8 cellular contexts compared by ENCODE assay signal in the genomic region with DNA sequence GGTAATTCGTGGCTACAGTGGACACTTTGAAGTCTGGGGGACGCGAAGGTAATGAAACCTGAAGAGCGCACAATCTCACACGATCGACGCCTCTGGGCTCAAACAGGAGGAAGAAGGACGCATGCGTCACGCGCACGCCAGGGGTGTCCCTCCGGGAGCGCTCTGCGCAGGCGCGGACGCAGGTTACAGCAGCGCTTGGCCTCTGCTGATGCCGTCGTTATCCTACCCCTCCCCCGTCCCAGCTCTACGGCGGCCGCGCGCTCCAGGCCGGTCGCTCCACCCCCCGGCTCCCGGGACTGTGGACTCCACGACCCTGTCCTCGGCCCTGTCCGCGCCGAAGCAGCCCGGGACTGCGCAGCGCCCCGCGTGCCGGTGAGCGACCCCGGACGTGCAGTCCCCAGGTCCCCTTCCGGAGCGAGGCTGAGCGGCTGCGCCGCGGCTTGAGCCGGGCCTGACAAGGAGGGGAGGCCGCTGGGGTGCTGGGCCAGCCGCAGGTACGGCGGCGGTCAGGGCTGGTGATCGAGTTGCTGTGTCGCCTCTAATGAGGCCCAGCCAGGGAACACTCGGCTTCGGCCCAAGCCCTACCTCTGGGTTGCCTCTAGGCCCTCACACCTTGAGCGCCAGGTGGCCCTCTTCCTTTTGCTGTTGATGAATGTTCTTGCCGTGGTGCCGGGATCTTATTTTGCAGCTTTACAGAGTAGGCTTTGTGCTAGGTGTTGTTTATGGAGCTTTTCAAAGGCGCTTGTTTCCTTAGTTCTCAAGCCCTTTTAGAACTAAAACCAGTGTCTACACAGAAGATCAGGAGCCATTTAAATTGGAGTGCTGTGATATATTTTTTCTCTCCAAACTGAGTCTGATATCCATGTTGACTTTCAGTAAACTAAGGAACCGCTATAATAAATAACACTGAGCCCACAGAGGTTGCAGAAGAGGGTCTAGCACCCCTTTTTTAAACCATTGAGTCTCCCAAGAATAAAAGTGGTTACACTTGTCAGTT. TPM values are rescaled to one million over a fixed set of nuclear protein-coding genes. Genes with fewer than 3 reads are reported as not detected.
DNase-seq lines count a peak whose midpoint lies in the region; ATAC-seq and TF ChIP-seq lines count a peak whose summit lies in the region.

TSS of gene TMEM106B (plus strand) at position 241 of the 997 bp plus-strand sequence. CDS start 3,517 bp downstream, outside the sequence.

- ATAC-seq in GM21786 (IDR thresholded peaks at IDR 0.05; ENCODE audit: unreplicated experiment) (peak; percentile 94), naive B cell (ENCODE audit: low read depth in 2 of 2) (peak; percentile 90 to 91)
- peak; percentile 97 for ATAC-seq in stimulated activated memory B cell treated with anti-CD40 and anti-IgM and Interleukin-4, amounts not matched to agents 10 μg/mL and 1 μg/mL and 100 μg/mL, for 72 hours

- H3K79me2 ChIP-seq in DOHH2 (ENCODE audit: control insufficient read depth, low read length): peaks cover 29% of the 10 kb centered on the region

- peak; percentile 95 to 99 (median 98) for DNase-seq in Peyer's patch
- peak; percentile 91 to 97 for DNase-seq in activated T-helper 1 cell treated with anti-CD3 and anti-CD28 coated beads, Interleukin-2, amount 50 U/mL, for 16 hours (ENCODE audit: low read depth in 1 of 2, low spot score in 1 of 2)
- DNase-seq in fibroblast of gingiva (ENCODE audit: low read depth): peak; percentile 94
- peak; percentile 93 for DNase-seq in naive B cell

- H3K9me3 ChIP-seq in DOHH2 (ENCODE audit: control insufficient read depth, insufficient read depth, low read length) (no peaks in the 10 kb centered on the region), KOPT-K1 (ENCODE audit: insufficient read depth, low read length, poor library complexity, severe bottlenecking) (no peaks in the 10 kb centered on the region), Peyer's patch (no peaks in the 10 kb centered on the region)

- peak; percentile 73 to 76 for TF ChIP-seq POLR2A in Peyer's patch (IDR thresholded peaks at IDR 0.05)

- H3K4me1 ChIP-seq in DOHH2 (ENCODE audit: control insufficient read depth, low read length) (peaks cover 27% of the 10 kb centered on the region), Peyer's patch (peaks cover 0 to 5% (median 0%) of the 10 kb centered on the region in 4 donors)

- H3K4me1 Mint-ChIP-seq in naive B cell: peaks cover 20 to 27% (median 27%) of the 10 kb centered on the region in 3 donors
- peaks cover 22% of the 10 kb centered on the region for H3K4me1 Mint-ChIP-seq in stimulated activated memory B cell treated with anti-CD40 and anti-IgM and Interleukin-4, amounts not matched to agents 10 μg/mL and 1 μg/mL and 100 μg/mL, for 72 hours

- H3K4me3 ChIP-seq in DOHH2 (ENCODE audit: low read length) (peak within 1 kb of the TSS; percentile 79), Peyer's patch (peak within 1 kb of the TSS; percentile 68 to 88 (median 86))

- TF ChIP-seq CTCF in DOHH2 (IDR thresholded peaks at IDR 0.05; ENCODE audit: low read depth, low read length, poor library complexity, severe bottlenecking): peak; percentile 52
- peak in 2 of 6 experiments; percentile 4 to 19 for TF ChIP-seq CTCF in Peyer's patch (IDR thresholded peaks at IDR 0.05)

- H4K20me1 ChIP-seq in DOHH2 (ENCODE audit: control insufficient read depth, insufficient read depth, low read depth, low read length): no peaks in the 10 kb centered on the region

- H3K27me3 ChIP-seq in DOHH2 (ENCODE audit: control insufficient read depth, low read length): peaks cover 26% of the 10 kb centered on the region
- no peaks in the 10 kb centered on the region for H3K27me3 ChIP-seq in Peyer's patch

- H3K4me2 ChIP-seq in DOHH2 (ENCODE audit: low read length): peak within 1 kb of the TSS; percentile 80

- peaks cover 18 to 26% (median 18%) of the 10 kb centered on the region in 3 donors for H3K27me3 Mint-ChIP-seq in naive B cell
- H3K27me3 Mint-ChIP-seq in stimulated activated memory B cell treated with anti-CD40 and anti-IgM and Interleukin-4, amounts not matched to agents 10 μg/mL and 1 μg/mL and 100 μg/mL, for 72 hours: peaks cover 18% of the 10 kb centered on the region

- H3K4me3 Mint-ChIP-seq in naive B cell: peak within 1 kb of the TSS; percentile 95 to 100 (median 97)
- peak within 1 kb of the TSS; percentile 85 for H3K4me3 Mint-ChIP-seq in stimulated activated memory B cell treated with anti-CD40 and anti-IgM and Interleukin-4, amounts not matched to agents 10 μg/mL and 1 μg/mL and 100 μg/mL, for 72 hours

- H3K9me2 ChIP-seq in DOHH2 (replicated peaks; ENCODE audit: control insufficient read depth, low read length): no peaks in the 10 kb centered on the region

- H3K27ac ChIP-seq in DOHH2 (ENCODE audit: low read depth, low read length) (peak within 1 kb of the TSS; percentile 33), KOPT-K1 (ENCODE audit: low read depth, low read length, poor library complexity, severe bottlenecking) (peak within 1 kb of the TSS; percentile 71), Peyer's patch (peak within 1 kb of the TSS; percentile 94 to 99 (median 96))

- 0 out of 2 replicates have a peak, but pooled peaks cover under 1% of the 10 kb centered on the region for H3K36me3 ChIP-seq in DOHH2 (ENCODE audit: control insufficient read depth, low read length)
- peaks cover 15% of the 10 kb centered on the region for H3K36me3 ChIP-seq in KOPT-K1 (ENCODE audit: insufficient read depth, low read length)
- peaks cover 0 to 11% (median 0%) of the 10 kb centered on the region in 3 donors for H3K36me3 ChIP-seq in Peyer's patch

- H3K9me3 Mint-ChIP-seq in naive B cell: no peaks in the 10 kb centered on the region
- no peaks in the 10 kb centered on the region for H3K9me3 Mint-ChIP-seq in stimulated activated memory B cell treated with anti-CD40 and anti-IgM and Interleukin-4, amounts not matched to agents 10 μg/mL and 1 μg/mL and 100 μg/mL, for 72 hours

- H3K27ac Mint-ChIP-seq in naive B cell: peak within 1 kb of the TSS; percentile 94 to 98 (median 98)
- peak within 1 kb of the TSS; percentile 81 for H3K27ac Mint-ChIP-seq in stimulated activated memory B cell treated with anti-CD40 and anti-IgM and Interleukin-4, amounts not matched to agents 10 μg/mL and 1 μg/mL and 100 μg/mL, for 72 hours

- peaks cover 10 to 12% of the 10 kb centered on the region in 2 donors for H3K36me3 Mint-ChIP-seq in naive B cell
- peaks cover 19% of the 10 kb centered on the region for H3K36me3 Mint-ChIP-seq in stimulated activated memory B cell treated with anti-CD40 and anti-IgM and Interleukin-4, amounts not matched to agents 10 μg/mL and 1 μg/mL and 100 μg/mL, for 72 hours

- no peaks in the 10 kb centered on the region for H3F3A ChIP-seq in DOHH2 (ENCODE audit: control insufficient read depth, insufficient read depth)

RNA-seq across cellular contexts. Expression of gene TMEM106B, which starts in this region (rescaled TPM):
- total RNA-seq in Peyer's patch: 10 to 100 TPM; 30.5 to 87.4 (median 42.8) TPM
- polyA plus RNA-seq in naive B cell (ENCODE audit: low read depth in 6 of 6): 10 to 100 TPM; 12.8 to 37.1 (median 28.6) TPM

Comparison
In these comparisons a context has a peak if more than half of its experiments do, and no peak if none do; other contexts are left out.
1. Peak in every context shown above with its lines: DNase-seq, ATAC-seq, H3K4me3 ChIP-seq and H3K27ac ChIP-seq.
2. H3K27ac ChIP-seq: peak in every context shown above with its lines; median percentile 96 in Peyer's patch; 71 in KOPT-K1; 33 in DOHH2.